In genomic region chr3:112642912-112643506, GRCh38 we compare ENCODE assay signal across 9 cellular contexts. TPM values are rescaled to one million over a fixed set of nuclear protein-coding genes. Genes with fewer than 3 reads are reported as not detected.
DNase-seq lines count a peak whose midpoint lies in the region; ATAC-seq and TF ChIP-seq lines count a peak whose summit lies in the region.
"Had no signal": no experiment of that assay in that cellular context is flagged by ENCODE, and none has a peak within 500 bp of the region (broad histone marks: within the 10 kb centered on the region; RNA-seq: fewer than 3 reads in every experiment).

No MANE protein-coding gene starts in this region.

- peaks cover 35% of the 10 kb centered on the region for H3K4me1 ChIP-seq in lower lobe of right lung

- H3K27ac ChIP-seq in C4-2B (no peak overlapping the region), lower lobe of right lung (no peak overlapping the region)

- H3K27me3 Mint-ChIP-seq in activated CD4-positive, alpha-beta T cell treated with anti-CD3 and anti-CD28 coated beads, Interleukin-2, amount 10 ng/mL, durations not matched to agents 24 days and 14 days = peaks cover 11% of the 10 kb centered on the region

- intact Hi-C loops in activated CD4-positive, alpha-beta T cell treated with anti-CD3 and anti-CD28 coated beads, Interleukin-2, amount 10 ng/mL, durations not matched to agents 24 days and 14 days (cut with micrococcal nuclease) = loop anchor here (1.0 to 2.0 kb wide), 6 partner anchors 34 to 645 kb away; no protein-coding TSS in a partner anchor
- intact Hi-C loops in lower lobe of right lung (cut with DNase I) = loop anchor here (5.0 kb wide), 1 partner anchor 334 kb away; the partner anchor contains the start of gene CD200R1

- ATAC-seq in GM19395 (IDR thresholded peaks at IDR 0.05; ENCODE audit: unreplicated experiment) = peak; percentile 91
- ATAC-seq in HG03460 (IDR thresholded peaks at IDR 0.05; ENCODE audit: unreplicated experiment) = peak; percentile 95
- peak; percentile 90 to 92 for ATAC-seq in lower lobe of right lung

- no peaks in the 10 kb centered on the region for H3K9me3 ChIP-seq in lower lobe of right lung

- H3K4me3 ChIP-seq in lower lobe of right lung = no peak overlapping the region

- no peaks in the 10 kb centered on the region for H3K36me3 ChIP-seq in lower lobe of right lung

- no peaks in the 10 kb centered on the region for H3K36me3 Mint-ChIP-seq in activated CD4-positive, alpha-beta T cell treated with anti-CD3 and anti-CD28 coated beads, Interleukin-2, amount 10 ng/mL, durations not matched to agents 24 days and 14 days (ENCODE audit: low read depth)

- peak; percentile 42 to 76 for DNase-seq in NCI-H526 (lab: John Stamatoyannopoulos, UW)
- peak; percentile 94 for DNase-seq in activated CD4-positive, alpha-beta T cell treated with anti-CD3 and anti-CD28 coated beads, Interleukin-2, amount 10 ng/mL, durations not matched to agents 24 days and 14 days
- DNase-seq in dermis blood vessel endothelial cell = peak; percentile 93
- DNase-seq in lower lobe of right lung = peak; percentile 81
- DNase-seq in stimulated activated CD8-positive, alpha-beta memory T cell treated with anti-CD3 and anti-CD28 coated beads, Interleukin-12 subunit alpha, Interleukin-12 subunit beta, amount 100 ng/mL, for 24 hours (ENCODE audit: extremely low read depth) = peak; percentile 43

- peak overlapping the region; percentile 78 for H3K4me3 Mint-ChIP-seq in activated CD4-positive, alpha-beta T cell treated with anti-CD3 and anti-CD28 coated beads, Interleukin-2, amount 10 ng/mL, durations not matched to agents 24 days and 14 days

- TF ChIP-seq CTCF in C4-2B (conservative IDR thresholded peaks at IDR 0.05) = peak; percentile 82
- TF ChIP-seq CTCF in lower lobe of right lung (IDR thresholded peaks at IDR 0.05) = peak; percentile 82

- no peaks in the 10 kb centered on the region for H3K27me3 ChIP-seq in lower lobe of right lung (ENCODE audit: low read depth)

- H3K9me3 Mint-ChIP-seq in activated CD4-positive, alpha-beta T cell treated with anti-CD3 and anti-CD28 coated beads, Interleukin-2, amount 10 ng/mL, durations not matched to agents 24 days and 14 days = no peaks in the 10 kb centered on the region

- peak overlapping the region; percentile 34 for H3K27ac Mint-ChIP-seq in activated CD4-positive, alpha-beta T cell treated with anti-CD3 and anti-CD28 coated beads, Interleukin-2, amount 10 ng/mL, durations not matched to agents 24 days and 14 days

- peaks cover 21% of the 10 kb centered on the region for H3K4me1 Mint-ChIP-seq in activated CD4-positive, alpha-beta T cell treated with anti-CD3 and anti-CD28 coated beads, Interleukin-2, amount 10 ng/mL, durations not matched to agents 24 days and 14 days

RNA-seq across cellular contexts. Expression of gene CCDC80, which starts 2.1 kb away (rescaled TPM):
- not detected in 2 replicates for total RNA-seq in activated CD4-positive, alpha-beta T cell treated with anti-CD3 and anti-CD28 coated beads, Interleukin-2, amount 10 ng/mL, durations not matched to agents 24 days and 14 days
- total RNA-seq in dermis blood vessel endothelial cell (8.5 and 24.3 TPM in 2 replicates), lower lobe of right lung (148 TPM)
- total RNA-seq: T-helper 2 cell treated with Interferon-gamma antibody and Interleukin-4, amounts not matched to agents 100 ng/mL and 5 ng/mL, for 36 hours had no signal

Comparison
In these comparisons a context has a peak if more than half of its experiments do, and no peak if none do; other contexts are left out.
1. DNase-seq: peak in every context shown above with its lines; median percentile 94 in activated CD4-positive, alpha-beta T cell treated with anti-CD3 and anti-CD28 coated beads, Interleukin-2, amount 10 ng/mL, durations not matched to agents 24 days and 14 days; 93 in dermis blood vessel endothelial cell; 81 in lower lobe of right lung; 59 in NCI-H526; 43 in stimulated activated CD8-positive, alpha-beta memory T cell treated with anti-CD3 and anti-CD28 coated beads, Interleukin-12 subunit alpha, Interleukin-12 subunit beta, amount 100 ng/mL, for 24 hours.